ENCODE assay signal across 1 cellular context in the genomic region with DNA sequence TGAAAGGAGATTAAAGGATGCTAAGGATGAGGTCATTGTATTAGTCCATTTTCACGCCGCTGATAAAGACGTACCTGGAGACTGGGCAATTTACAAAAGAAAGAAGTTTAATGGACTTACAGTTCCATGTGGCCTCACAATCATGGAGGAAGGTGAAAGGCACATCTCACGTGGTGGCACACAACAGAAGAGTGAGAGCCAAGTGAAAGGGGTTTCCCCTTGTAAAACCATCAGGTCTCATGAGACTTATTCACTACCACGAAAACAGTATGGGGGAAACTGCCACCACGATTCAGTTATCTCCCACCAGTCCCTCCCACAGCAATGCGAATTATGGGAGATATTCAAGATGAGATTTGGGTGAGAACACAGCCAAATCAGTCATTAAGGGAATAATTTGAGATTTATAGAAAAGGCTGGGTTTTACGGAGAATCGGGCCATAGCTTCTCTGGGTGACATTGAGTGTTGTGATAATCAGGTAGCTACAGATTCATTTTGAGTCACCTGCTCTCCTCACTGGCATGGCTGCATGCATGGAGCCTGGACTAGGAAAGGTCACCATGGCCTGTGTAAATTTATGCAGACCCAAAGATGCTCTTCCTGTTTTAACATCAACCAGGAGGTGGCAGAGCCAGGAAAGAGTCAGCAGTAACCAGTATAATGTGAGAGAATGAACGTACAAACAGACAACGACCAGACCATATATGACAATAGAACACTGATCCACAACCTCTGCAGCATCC.
TF ChIP-seq lines count a peak whose summit lies in the region.

No MANE protein-coding gene starts in this region.

TF ChIP-seq in HepG2, 621 proteins besides CTCF, POLR2A, EP300 and RAD21:
- TF ChIP-seq, protein P1, sequence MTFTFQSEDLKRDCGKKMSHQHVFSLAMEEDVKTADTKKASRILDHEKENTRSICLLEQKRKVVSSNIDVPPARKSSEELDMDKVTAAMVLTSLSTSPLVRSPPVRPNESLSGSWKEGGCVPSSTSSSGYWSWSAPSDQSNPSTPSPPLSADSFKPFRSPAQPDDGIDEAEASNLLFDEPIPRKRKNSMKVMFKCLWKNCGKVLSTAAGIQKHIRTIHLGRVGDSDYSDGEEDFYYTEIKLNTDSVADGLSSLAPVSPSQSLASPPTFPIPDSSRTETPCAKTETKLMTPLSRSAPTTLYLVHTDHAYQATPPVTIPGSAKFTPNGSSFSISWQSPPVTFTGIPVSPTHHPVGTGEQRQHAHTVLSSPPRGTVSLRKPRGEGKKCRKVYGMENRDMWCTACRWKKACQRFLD (CRISPR knock-in tag; IDR thresholded peaks at IDR 0.05; ENCODE audit: borderline replicate concordance), result no peak
- TF ChIP-seq, protein P2, sequence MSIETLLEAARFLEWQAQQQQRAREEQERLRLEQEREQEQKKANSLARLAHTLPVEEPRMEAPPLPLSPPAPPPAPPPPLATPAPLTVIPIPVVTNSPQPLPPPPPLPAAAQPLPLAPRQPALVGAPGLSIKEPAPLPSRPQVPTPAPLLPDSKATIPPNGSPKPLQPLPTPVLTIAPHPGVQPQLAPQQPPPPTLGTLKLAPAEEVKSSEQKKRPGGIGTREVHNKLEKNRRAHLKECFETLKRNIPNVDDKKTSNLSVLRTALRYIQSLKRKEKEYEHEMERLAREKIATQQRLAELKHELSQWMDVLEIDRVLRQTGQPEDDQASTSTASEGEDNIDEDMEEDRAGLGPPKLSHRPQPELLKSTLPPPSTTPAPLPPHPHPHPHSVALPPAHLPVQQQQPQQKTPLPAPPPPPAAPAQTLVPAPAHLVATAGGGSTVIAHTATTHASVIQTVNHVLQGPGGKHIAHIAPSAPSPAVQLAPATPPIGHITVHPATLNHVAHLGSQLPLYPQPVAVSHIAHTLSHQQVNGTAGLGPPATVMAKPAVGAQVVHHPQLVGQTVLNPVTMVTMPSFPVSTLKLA (IDR thresholded peaks at IDR 0.05), result 0 out of 2 replicates have a peak, but pooled peaks have one; percentile 16
- TF ChIP-seq ATF7 (IDR thresholded peaks at IDR 0.05) (peak; percentile 80), ATF7 (CRISPR knock-in tag; IDR thresholded peaks at IDR 0.05) (no peak)
